ENCODE assay signal across 8 cellular contexts in the genomic region with DNA sequence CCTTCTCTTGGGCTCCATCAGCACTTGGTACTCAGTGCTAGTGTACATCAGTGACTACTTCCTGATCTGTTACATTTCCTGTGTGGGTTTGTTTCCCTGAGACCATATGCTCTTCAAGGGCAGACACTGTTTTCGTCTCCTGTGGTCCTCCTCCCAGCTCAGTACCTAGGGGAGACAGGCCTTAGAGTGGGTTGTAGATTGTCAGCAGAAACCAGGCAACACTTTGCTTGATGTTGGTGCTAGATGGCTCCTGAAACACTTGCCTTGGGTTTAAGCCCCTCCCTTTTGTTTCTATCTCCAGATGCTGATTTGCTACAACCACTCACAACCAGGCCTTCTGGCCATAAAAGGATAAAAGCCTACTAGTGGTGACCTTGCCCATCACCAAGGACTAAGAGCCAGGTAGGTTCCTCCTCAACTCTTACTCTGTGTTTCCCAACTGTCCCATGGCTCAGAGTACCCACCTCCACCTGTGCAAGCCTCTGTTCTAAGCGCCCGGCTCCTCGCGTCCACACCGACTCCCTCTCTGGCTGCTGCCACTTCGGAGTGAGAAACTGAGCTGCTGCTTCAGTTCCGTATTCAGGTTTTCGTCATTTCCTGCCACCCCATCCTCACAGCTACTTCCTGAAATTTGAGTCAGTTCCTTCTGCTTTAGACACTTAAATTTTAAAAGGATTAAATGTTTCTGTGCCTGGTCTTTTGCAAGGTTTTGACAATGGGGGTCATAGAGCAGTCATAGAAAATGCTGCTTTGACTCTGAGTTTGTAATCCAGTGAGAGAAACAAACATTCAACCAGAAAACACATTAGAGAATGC. TPM values are rescaled to one million over a fixed set of nuclear protein-coding genes. Genes with fewer than 3 reads are reported as not detected.
A peak's percentile ranks its signal among the peaks of the same experiment; 100 is the strongest.
DNase-seq lines count a peak whose midpoint lies in the region; ATAC-seq and TF ChIP-seq lines count a peak whose summit lies in the region.

A gene with protein sequence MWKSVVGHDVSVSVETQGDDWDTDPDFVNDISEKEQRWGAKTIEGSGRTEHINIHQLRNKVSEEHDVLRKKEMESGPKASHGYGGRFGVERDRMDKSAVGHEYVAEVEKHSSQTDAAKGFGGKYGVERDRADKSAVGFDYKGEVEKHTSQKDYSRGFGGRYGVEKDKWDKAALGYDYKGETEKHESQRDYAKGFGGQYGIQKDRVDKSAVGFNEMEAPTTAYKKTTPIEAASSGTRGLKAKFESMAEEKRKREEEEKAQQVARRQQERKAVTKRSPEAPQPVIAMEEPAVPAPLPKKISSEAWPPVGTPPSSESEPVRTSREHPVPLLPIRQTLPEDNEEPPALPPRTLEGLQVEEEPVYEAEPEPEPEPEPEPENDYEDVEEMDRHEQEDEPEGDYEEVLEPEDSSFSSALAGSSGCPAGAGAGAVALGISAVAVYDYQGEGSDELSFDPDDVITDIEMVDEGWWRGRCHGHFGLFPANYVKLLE (minus strand): TSS at position 548 of the 816 bp plus-strand sequence. CDS start 2,556 bp downstream, outside the sequence.

- intact Hi-C loops in left ventricle myocardium superior (cut with micrococcal nuclease) = no loop called here

- DNase-seq in OCI-M2 (lab: John Stamatoyannopoulos, UW; ENCODE audit: unreplicated experiment) (peak; percentile 49), left ventricle myocardium superior (peak; percentile 42), middle frontal gyrus (ENCODE audit: extremely low spot score, low spot score) (no peak), NCI-H524 treated with DMSO at 0.1 percent for 48 hours (lab: John Stamatoyannopoulos, UW) (no peak)
- peak; percentile 58 for DNase-seq in activated T-helper 9 cell treated with anti-CD3 and anti-CD28 coated beads, Interleukin-2, amount 50 U/mL, for 16 hours (ENCODE audit: low read depth)
- DNase-seq in stimulated activated CD4-positive, alpha-beta T cell treated with anti-CD3 and anti-CD28 coated beads, Interleukin-4, amount 100 ng/mL, for 1 hour = peak; percentile 60

- ATAC-seq in HG02623 (IDR thresholded peaks at IDR 0.05; ENCODE audit: unreplicated experiment) (peak; percentile 75), left ventricle myocardium superior (peak; percentile 52)

- peak; percentile 97 for TF ChIP-seq POLR2A in GM15510 (IDR thresholded peaks at IDR 0.05; ENCODE audit: borderline replicate concordance, extremely low read depth, insufficient read length)

RNA-seq across cellular contexts. Expression of the gene that starts here (rescaled TPM):
- 11.1 TPM for total RNA-seq in left ventricle myocardium superior

Comparison
In these comparisons a context has a peak if more than half of its experiments do, and no peak if none do; other contexts are left out.
1. DNase-seq: peak in OCI-M2 (single experiment), activated T-helper 9 cell treated with anti-CD3 and anti-CD28 coated beads, Interleukin-2, amount 50 U/mL, for 16 hours (single experiment), left ventricle myocardium superior (single experiment) and stimulated activated CD4-positive, alpha-beta T cell treated with anti-CD3 and anti-CD28 coated beads, Interleukin-4, amount 100 ng/mL, for 1 hour (single experiment); none in middle frontal gyrus (single experiment) and NCI-H524 treated with DMSO at 0.1 percent for 48 hours (single experiment).